ENCODE assay signal across 2 cellular contexts in genomic region chr14:101809671-101810514, GRCh38.
TF ChIP-seq lines count a peak whose summit lies in the region.

No MANE protein-coding gene starts in this region.

TF ChIP-seq in HCT116, 20 proteins besides CTCF, POLR2A, EP300 and RAD21 (continued from another document):
- no peak for TF ChIP-seq REST (IDR thresholded peaks at IDR 0.05; ENCODE audit: low read depth)
- TF ChIP-seq ELF1 (IDR thresholded peaks at IDR 0.05; ENCODE audit: borderline replicate concordance, low read depth), result peak; percentile 37; the same call in 1 of the 2 replicates
- TF ChIP-seq SIN3A (IDR thresholded peaks at IDR 0.05; ENCODE audit: low read depth), result peak; percentile 52
- TF ChIP-seq EGR1 (IDR thresholded peaks at IDR 0.05; ENCODE audit: low read depth), result 0 out of 2 replicates have a peak, but pooled peaks have one; percentile 5
- peak; percentile 81 for TF ChIP-seq YY1 (IDR thresholded peaks at IDR 0.05; ENCODE audit: extremely low read depth, insufficient replicate concordance, low read depth, low read length)
TF ChIP-seq in HCT116: peak in this region for 8.

TF ChIP-seq in neural cell, 6 proteins besides CTCF, POLR2A, EP300 and RAD21 (continued from another document):
- TF ChIP-seq POLR2AphosphoS5 (IDR thresholded peaks at IDR 0.05), result peak; percentile 96
